In genomic region chr3:185207931-185208746, GRCh38 we compare ENCODE assay signal across 8 cellular contexts. TPM values are rescaled to one million over a fixed set of nuclear protein-coding genes. Genes with fewer than 3 reads are reported as not detected.
DNase-seq lines count a peak whose midpoint lies in the region; ATAC-seq and TF ChIP-seq lines count a peak whose summit lies in the region.

No MANE protein-coding gene starts in this region.

- no peak for TF ChIP-seq CTCF in mucosa of descending colon (IDR thresholded peaks at IDR 0.05)

- peaks cover 3% of the 10 kb centered on the region for H3K36me3 Mint-ChIP-seq in IgD-negative memory B cell

- no peaks in the 10 kb centered on the region for H3K9me3 ChIP-seq in mucosa of descending colon

- peak overlapping the region in 2 of 3 donors; percentile 24 to 69 for H3K27ac Mint-ChIP-seq in IgD-negative memory B cell

- no peaks in the 10 kb centered on the region for H3K4me1 ChIP-seq in mucosa of descending colon (ENCODE audit: low read depth)

- H3K9me3 Mint-ChIP-seq in IgD-negative memory B cell = no peaks in the 10 kb centered on the region

- intact Hi-C loops in mucosa of descending colon (cut with DNase I, micrococcal nuclease) (no loop called here), cardiac septum (cut with DNase I) (no loop called here)

- H3K4me1 Mint-ChIP-seq in IgD-negative memory B cell = peaks cover 8 to 16% (median 15%) of the 10 kb centered on the region in 3 donors

- no peaks in the 10 kb centered on the region for H3K36me3 ChIP-seq in mucosa of descending colon (ENCODE audit: low read depth)

- peak; percentile 33 for DNase-seq in DMS 273 (lab: John Stamatoyannopoulos, UW; ENCODE audit: unreplicated experiment)
- no peak for DNase-seq in DMS 273 treated with DMSO at 0.1 percent for 48 hours (lab: John Stamatoyannopoulos, UW)
- no peak for DNase-seq in mucosa of descending colon
- no peak for DNase-seq in activated CD8-positive, alpha-beta memory T cell treated with anti-CD3 and anti-CD28 coated beads, Interleukin-2, amount 50 U/mL, for 4 hours
- DNase-seq in cardiac septum (ENCODE audit: low spot score) = no peak
- DNase-seq in Kasumi-1 (lab: John Stamatoyannopoulos, UW) = no peak

- H3K4me3 Mint-ChIP-seq in IgD-negative memory B cell = peak overlapping the region in 1 of 4 donors; percentile 92

- no peak overlapping the region for H3K4me3 ChIP-seq in mucosa of descending colon

- no peaks in the 10 kb centered on the region for H3K27me3 Mint-ChIP-seq in IgD-negative memory B cell

- ATAC-seq in GM21825 (IDR thresholded peaks at IDR 0.05; ENCODE audit: unreplicated experiment) (peak; percentile 95), mucosa of descending colon (peak; percentile 24)

RNA-seq across cellular contexts. Expression of gene EHHADH, which starts 45.7 kb away (rescaled TPM):
- polyA plus RNA-seq in IgD-negative memory B cell = 0.84 TPM
- total RNA-seq in mucosa of descending colon (10 to 100 TPM; 18.3 to 33.2 (median 29.0) TPM), cardiac septum (17.7 TPM)

RNA-seq across cellular contexts. Expression of gene C3orf70, which starts 55.3 kb away (rescaled TPM):
- 0.10 TPM for polyA plus RNA-seq in IgD-negative memory B cell
- 10 to 100 TPM; 15.1 to 32.7 (median 16.9) TPM for total RNA-seq in mucosa of descending colon
- 2.2 TPM for total RNA-seq in cardiac septum
